In the genomic region with DNA sequence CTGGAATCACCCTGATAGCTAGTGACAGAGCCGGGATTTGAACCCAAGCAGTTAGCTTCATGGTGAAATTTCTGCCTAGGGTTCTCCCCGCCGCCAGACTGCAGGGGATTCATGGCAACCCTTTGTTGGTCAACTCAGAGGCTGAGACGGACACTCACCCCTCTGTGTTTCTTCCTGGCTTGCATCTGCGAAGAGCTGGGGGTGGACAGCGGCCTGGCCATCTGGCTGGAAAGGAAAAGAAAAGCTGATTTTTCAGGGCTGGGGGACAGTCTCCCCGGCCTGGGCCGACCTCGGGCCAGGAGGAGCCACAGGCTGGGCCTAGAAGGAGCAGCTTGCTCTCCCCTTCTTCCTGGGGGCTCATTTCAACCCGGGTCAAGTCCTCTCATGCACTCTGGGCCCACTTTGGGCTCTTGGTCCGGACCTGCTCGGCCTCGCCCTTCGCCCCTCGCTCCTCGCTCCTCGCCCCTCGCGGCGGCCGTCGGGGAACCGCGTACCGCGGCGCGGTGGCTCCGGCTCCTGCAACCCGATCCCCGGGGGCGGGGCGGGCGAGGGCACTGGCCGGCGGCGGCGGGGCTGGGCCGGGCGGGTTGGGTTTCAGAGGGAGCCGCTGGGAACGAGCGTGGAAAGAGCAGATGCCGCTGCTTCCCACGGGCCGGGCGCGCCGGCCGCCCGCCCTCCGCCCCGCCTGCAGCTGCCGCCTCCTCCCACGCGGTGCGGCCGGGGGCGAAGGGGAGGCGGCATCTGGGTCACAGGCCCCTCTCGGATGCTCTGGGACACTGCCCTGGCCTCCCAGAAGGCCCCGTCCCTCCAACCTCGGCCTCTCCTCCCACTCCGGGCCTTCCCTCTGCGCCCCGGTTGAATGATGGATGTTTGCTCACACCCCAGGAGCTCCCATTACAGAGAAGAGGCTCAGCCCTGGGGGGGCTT, we compare ENCODE assay signal across 10 cellular contexts. TPM values are rescaled to one million over a fixed set of nuclear protein-coding genes. Genes with fewer than 3 reads are reported as not detected.
DNase-seq lines count a peak whose midpoint lies in the region; ATAC-seq and TF ChIP-seq lines count a peak whose summit lies in the region.
"Had no signal": no experiment of that assay in that cellular context is flagged by ENCODE, and none has a peak within 500 bp of the region (broad histone marks: within the 10 kb centered on the region; RNA-seq: fewer than 3 reads in every experiment).

No MANE protein-coding gene starts in this region.

- no peaks in the 10 kb centered on the region for H3K36me3 Mint-ChIP-seq in activated CD8-positive, alpha-beta memory T cell treated with anti-CD3 and anti-CD28 coated beads, Interleukin-2, amount 10 ng/mL, durations not matched to agents 7 days and 5 days

- H3K36me3 ChIP-seq in left ventricle myocardium inferior (peaks cover 36% of the 10 kb centered on the region), prostate gland (no peaks in the 10 kb centered on the region), BE2C (no peaks in the 10 kb centered on the region)

- H3K4me3 ChIP-seq in WI38 (ENCODE audit: low read depth, low read length) (peak overlapping the region; percentile 39), left ventricle myocardium inferior (peak overlapping the region; percentile 76), prostate gland (peak overlapping the region in 1 of 2 donors; percentile 11), BE2C (ENCODE audit: low read depth, low read length) (no peak overlapping the region)

- CTCF ChIA-PET in activated CD8-positive, alpha-beta memory T cell treated with anti-CD3 and anti-CD28 coated beads, Interleukin-2, amount 10 ng/mL, durations not matched to agents 7 days and 5 days (lab: Charles Lee) = interaction anchor here (0.7 to 4.2 kb wide), 4 partner anchors 11 to 87 kb away, joined by 3 to 23 read pairs (median 3); no protein-coding TSS in a partner anchor

- H3K9me3 Mint-ChIP-seq in activated CD8-positive, alpha-beta memory T cell treated with anti-CD3 and anti-CD28 coated beads, Interleukin-2, amount 10 ng/mL, durations not matched to agents 7 days and 5 days (ENCODE audit: low read depth) = no peaks in the 10 kb centered on the region
- H3K9me3 Mint-ChIP-seq: T-helper 1 cell treated with Interleukin-12 subunit alpha and Interleukin-12 subunit beta and Interleukin-4 antibody, amounts not matched to agents 30 μg/mL and 1 μg/mL, for 36 hours had no signal

- ATAC-seq in GM19395 (IDR thresholded peaks at IDR 0.05; ENCODE audit: unreplicated experiment) = no peak
- ATAC-seq in activated CD8-positive, alpha-beta memory T cell treated with anti-CD3 and anti-CD28 coated beads, Interleukin-2, amount 10 ng/mL, durations not matched to agents 7 days and 5 days = no peak

- H3K27me3 ChIP-seq in left ventricle myocardium inferior (ENCODE audit: low read depth) (peaks cover 46% of the 10 kb centered on the region), prostate gland (replicated peaks; ENCODE audit: insufficient read depth) (no peaks in the 10 kb centered on the region), BE2C (no peaks in the 10 kb centered on the region)

- H3K27ac Mint-ChIP-seq in activated CD8-positive, alpha-beta memory T cell treated with anti-CD3 and anti-CD28 coated beads, Interleukin-2, amount 10 ng/mL, durations not matched to agents 7 days and 5 days = no peak overlapping the region
- H3K27ac Mint-ChIP-seq: T-helper 1 cell treated with Interleukin-12 subunit alpha and Interleukin-12 subunit beta and Interleukin-4 antibody, amounts not matched to agents 30 μg/mL and 1 μg/mL, for 36 hours had no signal

- peak; percentile 62 for DNase-seq in Daoy (ENCODE audit: low read depth)
- peak; percentile 82 for DNase-seq in left ventricle myocardium inferior
- peak; percentile 36 for DNase-seq in prostate gland (ENCODE audit: low spot score)
- DNase-seq in activated gamma-delta T cell treated with Interleukin-2 at 50 U/mL for 16 hours = no peak
- no peak for DNase-seq in BE2C
- no peak for DNase-seq in activated CD8-positive, alpha-beta memory T cell treated with anti-CD3 and anti-CD28 coated beads, Interleukin-2, amount 10 ng/mL, durations not matched to agents 7 days and 5 days

- no peak for TF ChIP-seq POLR2A in prostate gland (IDR thresholded peaks at IDR 0.05)

- peaks cover 46% of the 10 kb centered on the region for H3K27me3 Mint-ChIP-seq in activated CD8-positive, alpha-beta memory T cell treated with anti-CD3 and anti-CD28 coated beads, Interleukin-2, amount 10 ng/mL, durations not matched to agents 7 days and 5 days

- TF ChIP-seq CTCF in WI38 (IDR thresholded peaks at IDR 0.05; ENCODE audit: low read depth, low read length) (no peak), left ventricle myocardium inferior (IDR thresholded peaks at IDR 0.05; ENCODE audit: borderline replicate concordance) (no peak), prostate gland (IDR thresholded peaks at IDR 0.05) (no peak), BE2C (IDR thresholded peaks at IDR 0.05; ENCODE audit: low read depth, low read length) (no peak)

- peaks cover 6% of the 10 kb centered on the region for H3K4me1 Mint-ChIP-seq in activated CD8-positive, alpha-beta memory T cell treated with anti-CD3 and anti-CD28 coated beads, Interleukin-2, amount 10 ng/mL, durations not matched to agents 7 days and 5 days

- peaks cover 59% of the 10 kb centered on the region for H3K4me1 ChIP-seq in left ventricle myocardium inferior
- no peaks in the 10 kb centered on the region for H3K4me1 ChIP-seq in prostate gland (replicated peaks)
- H3K4me1 ChIP-seq in BE2C = no peaks in the 10 kb centered on the region

- peak overlapping the region; percentile 90 for H3K27ac ChIP-seq in left ventricle myocardium inferior (replicated peaks)
- peak overlapping the region in 1 of 2 donors; percentile 35 for H3K27ac ChIP-seq in prostate gland

- no peaks in the 10 kb centered on the region for H3K9me3 ChIP-seq in left ventricle myocardium inferior (replicated peaks)
- no peaks in the 10 kb centered on the region for H3K9me3 ChIP-seq in prostate gland
- no peaks in the 10 kb centered on the region for H3K9me3 ChIP-seq in BE2C

- 21% methylated on average over 63 of the region's 66 CpGs for WGBS in prostate gland

- no peak overlapping the region for H3K4me3 Mint-ChIP-seq in activated CD8-positive, alpha-beta memory T cell treated with anti-CD3 and anti-CD28 coated beads, Interleukin-2, amount 10 ng/mL, durations not matched to agents 7 days and 5 days
- H3K4me3 Mint-ChIP-seq: T-helper 1 cell treated with Interleukin-12 subunit alpha and Interleukin-12 subunit beta and Interleukin-4 antibody, amounts not matched to agents 30 μg/mL and 1 μg/mL, for 36 hours had no signal

- intact Hi-C loops in left ventricle myocardium inferior (cut with micrococcal nuclease) (no loop called here), prostate gland (cut with DNase I) (no loop called here)

RNA-seq across cellular contexts. Expression of a gene that starts 6.7 kb away (rescaled TPM):
- total RNA-seq in Daoy (2014; rRNA removed; shearing (Covaris generic)) = not detected in 2 replicates
- total RNA-seq in left ventricle myocardium inferior (21.2 TPM), prostate gland (10 to 100 TPM in 1 of 2 donors, 1 to 10 TPM in 1; 2.6 to 51.9 TPM)
- not detected for polyA plus RNA-seq in BE2C (2012; ENCODE audit: insufficient read depth, insufficient read length, low read depth)
- not detected for total RNA-seq in activated CD8-positive, alpha-beta memory T cell treated with anti-CD3 and anti-CD28 coated beads, Interleukin-2, amount 10 ng/mL, durations not matched to agents 7 days and 5 days
- total RNA-seq: bronchial epithelial cell had no signal

RNA-seq across cellular contexts. Expression of a gene that starts 39.2 kb away (rescaled TPM):
- not detected in 2 replicates for total RNA-seq in Daoy (2014; rRNA removed; shearing (Covaris generic))
- total RNA-seq in left ventricle myocardium inferior (26.8 TPM), prostate gland (under 1 TPM in 1 of 2 donors, not detected in 1; 0.91 TPM)
- polyA plus RNA-seq in BE2C (2012; ENCODE audit: insufficient read depth, insufficient read length, low read depth) = 4.8 TPM
- total RNA-seq in activated CD8-positive, alpha-beta memory T cell treated with anti-CD3 and anti-CD28 coated beads, Interleukin-2, amount 10 ng/mL, durations not matched to agents 7 days and 5 days = under 1 TPM in 1 of 2 experiments, not detected in 1; 0.80 TPM
- total RNA-seq: bronchial epithelial cell had no signal

RNA-seq across cellular contexts. Expression of a gene that starts 56.2 kb away (rescaled TPM):
- total RNA-seq in Daoy (2014; rRNA removed; shearing (Covaris generic)) = 97.2 and 113 TPM in 2 replicates
- 210 TPM for total RNA-seq in left ventricle myocardium inferior
- 100 to 1,000 TPM in 1 of 2 donors, 10 to 100 TPM in 1; 71.4 to 345 TPM for total RNA-seq in prostate gland
- polyA plus RNA-seq in BE2C (2012; ENCODE audit: insufficient read depth, insufficient read length, low read depth) = 88.5 TPM
- 100 to 1,000 TPM; 183 to 211 TPM for total RNA-seq in activated CD8-positive, alpha-beta memory T cell treated with anti-CD3 and anti-CD28 coated beads, Interleukin-2, amount 10 ng/mL, durations not matched to agents 7 days and 5 days

RNA-seq across cellular contexts. Expression of a gene that starts 58.5 kb away (rescaled TPM):
- total RNA-seq in Daoy (2014; rRNA removed; shearing (Covaris generic)) = 0.03 and 0.29 TPM in 2 replicates
- total RNA-seq in left ventricle myocardium inferior (0.88 TPM), prostate gland (1 to 10 TPM in 1 of 2 donors, not detected in 1; 4.9 TPM)
- polyA plus RNA-seq in BE2C (2012; ENCODE audit: insufficient read depth, insufficient read length, low read depth) = 2.5 TPM
- total RNA-seq in activated CD8-positive, alpha-beta memory T cell treated with anti-CD3 and anti-CD28 coated beads, Interleukin-2, amount 10 ng/mL, durations not matched to agents 7 days and 5 days = under 1 TPM; 0.18 to 0.30 TPM

Comparison
In these comparisons a context has a peak if more than half of its experiments do, and no peak if none do; other contexts are left out.
1. DNase-seq: peak in Daoy (single experiment), left ventricle myocardium inferior (single experiment) and prostate gland (single experiment); none in activated gamma-delta T cell treated with Interleukin-2 at 50 U/mL for 16 hours (single experiment), BE2C (single experiment) and activated CD8-positive, alpha-beta memory T cell treated with anti-CD3 and anti-CD28 coated beads, Interleukin-2, amount 10 ng/mL, durations not matched to agents 7 days and 5 days (single experiment).
2. RNA of a gene that starts 39.2 kb away (total RNA-seq): 26.8 TPM in left ventricle myocardium inferior (single experiment); 0.91 TPM in prostate gland, 0.80 TPM in activated CD8-positive, alpha-beta memory T cell treated with anti-CD3 and anti-CD28 coated beads, Interleukin-2, amount 10 ng/mL, durations not matched to agents 7 days and 5 days and not detected in Daoy; every median in the first group is over 10 times any median in the second.